ENCODE assay signal across 11 cellular contexts in the genomic region with DNA sequence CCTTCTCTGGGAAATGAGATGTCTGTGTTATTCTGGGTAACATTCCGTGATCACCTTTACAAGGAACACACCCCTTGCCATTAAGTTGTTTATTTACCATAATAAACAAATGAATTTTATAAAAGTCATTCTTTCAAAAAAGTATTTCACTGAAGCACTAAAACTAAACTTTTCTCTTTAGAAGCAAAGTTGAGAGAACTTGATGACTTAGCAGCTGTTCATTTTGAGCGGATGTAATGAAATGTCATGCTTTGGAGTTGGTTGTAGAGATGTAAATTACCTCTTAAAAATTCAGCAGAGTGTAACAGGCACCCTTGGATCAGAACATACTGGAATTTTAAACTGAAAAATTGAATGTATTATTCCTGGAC.
DNase-seq lines count a peak whose midpoint lies in the region; ATAC-seq and TF ChIP-seq lines count a peak whose summit lies in the region.
"Had no signal": no experiment of that assay in that cellular context is flagged by ENCODE, and none has a peak within 500 bp of the region (broad histone marks: within the 10 kb centered on the region; RNA-seq: fewer than 3 reads in every experiment).

No MANE protein-coding gene starts in this region.

- H2AFZ ChIP-seq in neural progenitor cell (replicated peaks) = no peak overlapping the region

- intact Hi-C loops in heart left ventricle (cut with DNase I) = loop anchor here in 8 of 10 donors (5.0 to 10.0 kb wide), 4 partner anchors 41 to 89 kb away; no protein-coding TSS in a partner anchor
- intact Hi-C loops in Right ventricle myocardium inferior (cut with DNase I) = loop anchor here (5.0 to 10.0 kb wide), 2 partner anchors 41 to 79 kb away; no protein-coding TSS in a partner anchor
- intact Hi-C loops in vagina (cut with DNase I) = no loop called here

- H3K27ac ChIP-seq in heart left ventricle = peak overlapping the region; percentile 26 to 86 (median 74)
- H3K27ac ChIP-seq in neural progenitor cell = no peak overlapping the region
- peak overlapping the region; percentile 68 for H3K27ac ChIP-seq in vagina

- H3K27ac Mint-ChIP-seq in neural progenitor cell = no peak overlapping the region
- H3K27ac Mint-ChIP-seq: activated naive CD4-positive, alpha-beta T cell treated with anti-CD3 and anti-CD28 coated beads, Interleukin-2, amount 10 ng/mL, durations not matched to agents 7 days and 5 days had no signal

- H3K4me1 Mint-ChIP-seq in neural progenitor cell = peaks cover 20% of the 10 kb centered on the region

- H3K9me3 ChIP-seq in heart left ventricle = no peaks in the 10 kb centered on the region
- no peaks in the 10 kb centered on the region for H3K9me3 ChIP-seq in neural progenitor cell (ENCODE audit: low read depth)
- no peaks in the 10 kb centered on the region for H3K9me3 ChIP-seq in vagina

- H3K4me3 ChIP-seq in heart left ventricle = peak overlapping the region in 10 of 12 donors; percentile 43 to 65 (median 54)
- peak overlapping the region; percentile 41 for H3K4me3 ChIP-seq in fibroblast of villous mesenchyme (ENCODE audit: low read depth, low read length)
- H3K4me3 ChIP-seq in neural progenitor cell = peak overlapping the region; percentile 51
- peak overlapping the region; percentile 44 to 48 for H3K4me3 ChIP-seq in vagina

- peak overlapping the region; percentile 88 for H3K4me2 ChIP-seq in neural progenitor cell

- no peak for DNase-seq in heart left ventricle
- no peak for DNase-seq in Right ventricle myocardium inferior (ENCODE audit: missing footprints)
- no peak for DNase-seq in fibroblast of villous mesenchyme (ENCODE audit: low read depth)
- no peak for DNase-seq in neural progenitor cell (ENCODE audit: low spot score)
- DNase-seq in vagina (ENCODE audit: extremely low spot score in 2 of 2) = no peak
- no peak for DNase-seq in NCI-H1048 (lab: John Stamatoyannopoulos, UW)
- no peak for DNase-seq in GM19238 (ENCODE audit: insufficient read length, low spot score)
- no peak for DNase-seq in activated gamma-delta T cell treated with Interleukin-2 at 50 U/mL for 16 hours
- DNase-seq: activated naive CD4-positive, alpha-beta T cell treated with anti-CD3 and anti-CD28 coated beads, Interleukin-2, amount 10 ng/mL, durations not matched to agents 7 days and 5 days; posterior cingulate gyrus; stimulated activated CD8-positive, alpha-beta memory T cell treated with anti-CD3 and anti-CD28 coated beads, Interleukin-4, amount 100 ng/mL, for 48 hours had no signal

- TF ChIP-seq POLR2A in heart left ventricle (IDR thresholded peaks at IDR 0.05) (no peak), vagina (IDR thresholded peaks at IDR 0.05) (no peak)

- H3F3A ChIP-seq in neural progenitor cell (ENCODE audit: low read depth) = peaks cover 11% of the 10 kb centered on the region

- H3K9ac ChIP-seq in neural progenitor cell = no peak overlapping the region

- TF ChIP-seq CTCF in heart left ventricle (IDR thresholded peaks at IDR 0.05) = no peak
- no peak for TF ChIP-seq CTCF in fibroblast of villous mesenchyme (IDR thresholded peaks at IDR 0.05; ENCODE audit: insufficient read depth, low read depth, low read length)
- no peak for TF ChIP-seq CTCF in neural progenitor cell (IDR thresholded peaks at IDR 0.05)
- no peak for TF ChIP-seq CTCF in vagina (IDR thresholded peaks at IDR 0.05)

- H3K36me3 ChIP-seq in heart left ventricle (no peaks in the 10 kb centered on the region), neural progenitor cell (no peaks in the 10 kb centered on the region), vagina (no peaks in the 10 kb centered on the region)

- WGBS in heart left ventricle, 4 donors = 36 to 52% (median 39%) methylated on average over 2 of the region's 2 CpGs

- H3K4me1 ChIP-seq in heart left ventricle = peaks cover 0 to 29% (median 12%) of the 10 kb centered on the region in 12 donors
- H3K4me1 ChIP-seq in neural progenitor cell = peaks cover 20% of the 10 kb centered on the region
- H3K4me1 ChIP-seq in vagina = peaks cover 12% of the 10 kb centered on the region

- no peaks in the 10 kb centered on the region for H3K79me2 ChIP-seq in neural progenitor cell (ENCODE audit: low read depth)

- H3K27me3 ChIP-seq in heart left ventricle (no peaks in the 10 kb centered on the region), neural progenitor cell (no peaks in the 10 kb centered on the region), vagina (no peaks in the 10 kb centered on the region)

- H3K36me3 Mint-ChIP-seq in neural progenitor cell = no peaks in the 10 kb centered on the region
- H3K36me3 Mint-ChIP-seq: activated naive CD4-positive, alpha-beta T cell treated with anti-CD3 and anti-CD28 coated beads, Interleukin-2, amount 10 ng/mL, durations not matched to agents 7 days and 5 days had no signal

- ATAC-seq in heart left ventricle (peak in 2 of 4 donors; percentile 22 to 31), Right ventricle myocardium inferior (no peak)

- no peaks in the 10 kb centered on the region for H3K27me3 Mint-ChIP-seq in neural progenitor cell (ENCODE audit: insufficient read depth, low read depth)

- H4K20me1 ChIP-seq in neural progenitor cell (ENCODE audit: low read depth) = no peaks in the 10 kb centered on the region

- no peaks in the 10 kb centered on the region for H3K9me3 Mint-ChIP-seq in neural progenitor cell
- H3K9me3 Mint-ChIP-seq: activated naive CD4-positive, alpha-beta T cell treated with anti-CD3 and anti-CD28 coated beads, Interleukin-2, amount 10 ng/mL, durations not matched to agents 7 days and 5 days had no signal

- H3K4me3 Mint-ChIP-seq in neural progenitor cell = no peak overlapping the region
